Comparison of ENCODE assay signal across 8 cellular contexts in genomic region chr2:152740743-152741328, GRCh38.
DNase-seq lines count a peak whose midpoint lies in the region; ATAC-seq, FAIRE-seq and TF ChIP-seq lines count a peak whose summit lies in the region.

No MANE protein-coding gene starts in this region.

- no peak overlapping the region for H3K4me3 Mint-ChIP-seq in stimulated activated naive B cell treated with anti-CD40 and anti-IgM and Interleukin-4, amounts not matched to agents 10 μg/mL and 1 μg/mL and 100 μg/mL, for 72 hours

- peak; percentile 99 for FAIRE-seq in TTC549 (lab: Jason Lieb, UNC)

- no peaks in the 10 kb centered on the region for H3K27me3 Mint-ChIP-seq in stimulated activated naive B cell treated with anti-CD40 and anti-IgM and Interleukin-4, amounts not matched to agents 10 μg/mL and 1 μg/mL and 100 μg/mL, for 72 hours

- no peak overlapping the region for H3K4me3 ChIP-seq in AG09309 (ENCODE audit: control insufficient read depth, low read depth, low read length)

- peaks cover 33 to 44% of the 10 kb centered on the region in 2 donors for H3K36me3 Mint-ChIP-seq in stimulated activated naive B cell treated with anti-CD40 and anti-IgM and Interleukin-4, amounts not matched to agents 10 μg/mL and 1 μg/mL and 100 μg/mL, for 72 hours

- ATAC-seq in HG02763 (IDR thresholded peaks at IDR 0.05; ENCODE audit: unreplicated experiment): peak; percentile 70
- peak; percentile 51 to 53 for ATAC-seq in stimulated activated naive B cell treated with anti-CD40 and anti-IgM and Interleukin-4, amounts not matched to agents 10 μg/mL and 1 μg/mL and 100 μg/mL, for 72 hours (replicated peaks)

- TF ChIP-seq CTCF in AG09309 (IDR thresholded peaks at IDR 0.05; ENCODE audit: control insufficient read depth, insufficient read depth, low read depth, low read length, missing control alignments) (peak; percentile 66), GM13976 (IDR thresholded peaks at IDR 0.05; ENCODE audit: borderline replicate concordance, control extremely low read depth, extremely low read depth, insufficient read depth, missing control alignments) (peak; percentile 62)

- H3K9me3 Mint-ChIP-seq in stimulated activated naive B cell treated with anti-CD40 and anti-IgM and Interleukin-4, amounts not matched to agents 10 μg/mL and 1 μg/mL and 100 μg/mL, for 72 hours: peaks cover 7 to 9% of the 10 kb centered on the region in 2 donors

- in situ Hi-C loops in GM13976 (cut with MboI; ENCODE audit: low sequenced_read_pairs, unreplicated experiment): no loop called here

- peak; percentile 42 for DNase-seq in AG09309 (ENCODE audit: low read depth)
- peak; percentile 50 for DNase-seq in GM13976 (ENCODE audit: low spot score)
- DNase-seq in NCI-H1092 treated with DMSO at 0.1 percent for 48 hours (lab: John Stamatoyannopoulos, UW): peak; percentile 33
- DNase-seq in globus pallidus (ENCODE audit: low spot score): peak; percentile 60
- DNase-seq in stimulated activated naive B cell treated with anti-CD40 and anti-IgM and Interleukin-4, amounts not matched to agents 10 μg/mL and 1 μg/mL and 100 μg/mL, for 72 hours: no peak
- DNase-seq in nucleus accumbens (lab: John Stamatoyannopoulos, UW): no peak

- no peak overlapping the region for H3K27ac Mint-ChIP-seq in stimulated activated naive B cell treated with anti-CD40 and anti-IgM and Interleukin-4, amounts not matched to agents 10 μg/mL and 1 μg/mL and 100 μg/mL, for 72 hours

- H3K4me1 Mint-ChIP-seq in stimulated activated naive B cell treated with anti-CD40 and anti-IgM and Interleukin-4, amounts not matched to agents 10 μg/mL and 1 μg/mL and 100 μg/mL, for 72 hours: peaks cover 0 to 6% of the 10 kb centered on the region in 2 donors

Comparison
In these comparisons a context has a peak if more than half of its experiments do, and no peak if none do; other contexts are left out.
1. DNase-seq: peak in AG09309 (single experiment), GM13976 (single experiment), NCI-H1092 treated with DMSO at 0.1 percent for 48 hours (single experiment) and globus pallidus (single experiment); none in stimulated activated naive B cell treated with anti-CD40 and anti-IgM and Interleukin-4, amounts not matched to agents 10 μg/mL and 1 μg/mL and 100 μg/mL, for 72 hours (single experiment) and nucleus accumbens (0 of 56).